In the genomic region with DNA sequence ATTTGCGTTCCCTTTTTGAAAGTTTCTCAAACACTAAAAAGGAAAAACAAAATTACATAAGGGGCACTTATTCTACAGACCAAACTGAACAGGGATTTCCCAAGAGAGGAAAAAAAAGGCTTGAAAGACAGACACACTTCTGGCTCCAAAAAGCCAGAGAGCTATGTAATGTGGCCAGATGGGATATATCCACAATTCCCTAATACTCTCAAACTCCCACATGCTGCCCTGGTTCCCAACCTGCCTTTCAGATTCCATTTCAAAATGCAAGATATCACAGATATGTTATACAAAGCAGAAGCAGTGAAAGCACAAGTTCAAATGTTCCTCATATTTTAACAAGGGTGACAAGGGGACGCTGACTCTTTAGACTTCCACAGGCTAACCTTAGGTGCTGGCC, we compare ENCODE assay signal across 15 cellular contexts. TPM values are rescaled to one million over a fixed set of nuclear protein-coding genes. Genes with fewer than 3 reads are reported as not detected.
DNase-seq lines count a peak whose midpoint lies in the region; ATAC-seq and TF ChIP-seq lines count a peak whose summit lies in the region.
"Had no signal": no experiment of that assay in that cellular context is flagged by ENCODE, and none has a peak within 500 bp of the region (broad histone marks: within the 10 kb centered on the region; RNA-seq: fewer than 3 reads in every experiment).

No MANE protein-coding gene starts in this region.

- DNase-seq in KBM-7: peak; percentile 7
- DNase-seq in mammary epithelial cell: no peak
- peak; percentile 25 for DNase-seq in left kidney (ENCODE audit: low read depth, low spot score)
- DNase-seq in EL: no peak
- no peak for DNase-seq in colonic mucosa
- DNase-seq: CD4-positive, alpha-beta memory T cell; central memory CD4-positive, alpha-beta T cell; GOT3; NCI-H1694; NCI-H526 treated with DMSO at 0.1 percent for 48 hours; stimulated activated CD4-positive, alpha-beta T cell treated with anti-CD3 and anti-CD28 coated beads, Interleukin-4, amount 100 ng/mL, for 1 hour had no signal

- no peaks in the 10 kb centered on the region for H4K20me1 ChIP-seq in mammary epithelial cell (ENCODE audit: insufficient read depth, low read length)

- CTCF ChIA-PET in mammary epithelial cell (lab: Charles Lee; ENCODE audit: low non-redundant PET): no interaction called here

- peaks cover 59% of the 10 kb centered on the region for H3K79me2 ChIP-seq in mammary epithelial cell (ENCODE audit: insufficient read depth, low read length)
- H3K79me2 ChIP-seq: parathyroid adenoma had no signal

- H3K36me3 ChIP-seq in mammary epithelial cell (ENCODE audit: insufficient read depth, low read length) (peaks cover 2% of the 10 kb centered on the region), subcutaneous abdominal adipose tissue (ENCODE audit: control insufficient read depth in 5 of 5, insufficient read depth in 5 of 5, low read length in 5 of 5) (no peaks in the 10 kb centered on the region), colonic mucosa (no peaks in the 10 kb centered on the region)

- H3K4me3 ChIP-seq in mammary epithelial cell (replicated peaks in 1 of 3; ENCODE audit: insufficient read depth in 1 of 3, low read depth in 2 of 3, low read length in 3 of 3): no peak overlapping the region
- peak overlapping the region; percentile 12 to 74 (median 67) for H3K4me3 ChIP-seq in subcutaneous abdominal adipose tissue (ENCODE audit: low read depth in 1 of 5, low read length in 5 of 5)
- H3K4me3 ChIP-seq in colonic mucosa: no peak overlapping the region

- intact Hi-C loops in mammary epithelial cell (cut with micrococcal nuclease): no loop called here
- intact Hi-C loops in colonic mucosa (cut with DNase I): no loop called here

- no peak for ATAC-seq in HG02763 (IDR thresholded peaks at IDR 0.05; ENCODE audit: unreplicated experiment)
- ATAC-seq: stimulated activated memory B cell treated with anti-CD40 and anti-IgM and Interleukin-4, amounts not matched to agents 10 μg/mL and 1 μg/mL and 100 μg/mL, for 72 hours had no signal

- H3K4me1 ChIP-seq in mammary epithelial cell (ENCODE audit: insufficient read depth, low read length) (peaks cover 30% of the 10 kb centered on the region), subcutaneous abdominal adipose tissue (ENCODE audit: control insufficient read depth in 5 of 5, insufficient read depth in 5 of 5, low read length in 5 of 5) (peaks cover 0 to 22% (median 15%) of the 10 kb centered on the region in 5 donors), colonic mucosa (no peaks in the 10 kb centered on the region)
- H3K4me1 ChIP-seq: parathyroid adenoma had no signal

- dilution Hi-C loops in mammary epithelial cell (cut with HindIII; ENCODE audit: low sequenced_read_pairs): no loop called here

- TF ChIP-seq CTCF in mammary epithelial cell (conservative IDR thresholded peaks at IDR 0.05 in 1 of 2, IDR thresholded peaks at IDR 0.05 in 1 of 2; ENCODE audit: extremely low read depth in 1 of 2, insufficient read depth in 1 of 2, low read depth in 1 of 2, low read length in 2 of 2) (no peak), colonic mucosa (IDR thresholded peaks at IDR 0.05) (no peak)

- in situ Hi-C loops in KBM-7 (cut with MboI; ENCODE audit: low pct_unique_long_range_greater_than_20kb, low sequenced_read_pairs) (no loop called here), mammary epithelial cell (cut with MboI; ENCODE audit: low sequenced_read_pairs in 2 of 2) (no loop called here)

- no peak overlapping the region for H2AFZ ChIP-seq in mammary epithelial cell (ENCODE audit: low read depth, low read length)
- H2AFZ ChIP-seq: parathyroid adenoma had no signal

- BruUV-seq in mammary epithelial cell (replicated peaks; lab: Mats Ljungman, UMichigan): no TSS peak

- H3K9ac ChIP-seq in mammary epithelial cell (ENCODE audit: insufficient read depth, low read length): peak overlapping the region; percentile 21
- H3K9ac ChIP-seq in subcutaneous abdominal adipose tissue (ENCODE audit: low read length in 5 of 5): peak overlapping the region in 1 of 5 donors; percentile 2
- H3K9ac ChIP-seq in colonic mucosa (ENCODE audit: low read depth in 2 of 2, low read length in 2 of 2): no peak overlapping the region
- H3K9ac ChIP-seq: parathyroid adenoma had no signal

- no peaks in the 10 kb centered on the region for H3K9me3 ChIP-seq in mammary epithelial cell (replicated peaks; ENCODE audit: insufficient read depth, low read length)
- H3K9me3 ChIP-seq in subcutaneous abdominal adipose tissue (ENCODE audit: control insufficient read depth in 5 of 5, low read length in 5 of 5): no peaks in the 10 kb centered on the region
- H3K9me3 ChIP-seq in colonic mucosa: no peaks in the 10 kb centered on the region

- WGBS in mammary epithelial cell (ENCODE audit: low coverage, missing lambda C conversion rate): 87% methylated on average over 2 of the region's 2 CpGs

- H3K27me3 ChIP-seq in mammary epithelial cell (ENCODE audit: insufficient read depth, low read length) (no peaks in the 10 kb centered on the region), subcutaneous abdominal adipose tissue (ENCODE audit: control insufficient read depth in 5 of 5, insufficient read depth in 4 of 5, low read length in 5 of 5) (peaks cover 0 to 22% (median 14%) of the 10 kb centered on the region in 5 donors), colonic mucosa (peaks cover 15% of the 10 kb centered on the region)

- H3K4me2 ChIP-seq in mammary epithelial cell (ENCODE audit: insufficient read depth, low read depth, low read length): peak overlapping the region; percentile 100

- H3K27ac ChIP-seq in mammary epithelial cell (ENCODE audit: insufficient read depth, low read depth, low read length): no peak overlapping the region
- no peak overlapping the region for H3K27ac ChIP-seq in subcutaneous abdominal adipose tissue (ENCODE audit: low read depth, low read length)
- no peak overlapping the region for H3K27ac ChIP-seq in colonic mucosa
- H3K27ac ChIP-seq: parathyroid adenoma had no signal

RNA-seq across cellular contexts. Expression of a gene that starts 1.5 kb away (rescaled TPM):
- total RNA-seq in mammary epithelial cell (10 to 100 TPM; 42.0 to 64.1 TPM), colonic mucosa (10 to 100 TPM; 13.5 to 21.1 TPM)
- 26.5 TPM for polyA plus RNA-seq in mammary epithelial cell
- 91.6 TPM for polyA minus RNA-seq in mammary epithelial cell

Comparison
In these comparisons a context has a peak if more than half of its experiments do, and no peak if none do; other contexts are left out.
1. DNase-seq: peak in KBM-7 (single experiment) and left kidney (single experiment); none in mammary epithelial cell (single experiment), EL (single experiment) and colonic mucosa (single experiment).
2. H3K4me3 ChIP-seq: peak in subcutaneous abdominal adipose tissue (5 of 5); none in mammary epithelial cell (0 of 3) and colonic mucosa (single experiment).